ENCODE assay signal across 9 cellular contexts in the genomic region with DNA sequence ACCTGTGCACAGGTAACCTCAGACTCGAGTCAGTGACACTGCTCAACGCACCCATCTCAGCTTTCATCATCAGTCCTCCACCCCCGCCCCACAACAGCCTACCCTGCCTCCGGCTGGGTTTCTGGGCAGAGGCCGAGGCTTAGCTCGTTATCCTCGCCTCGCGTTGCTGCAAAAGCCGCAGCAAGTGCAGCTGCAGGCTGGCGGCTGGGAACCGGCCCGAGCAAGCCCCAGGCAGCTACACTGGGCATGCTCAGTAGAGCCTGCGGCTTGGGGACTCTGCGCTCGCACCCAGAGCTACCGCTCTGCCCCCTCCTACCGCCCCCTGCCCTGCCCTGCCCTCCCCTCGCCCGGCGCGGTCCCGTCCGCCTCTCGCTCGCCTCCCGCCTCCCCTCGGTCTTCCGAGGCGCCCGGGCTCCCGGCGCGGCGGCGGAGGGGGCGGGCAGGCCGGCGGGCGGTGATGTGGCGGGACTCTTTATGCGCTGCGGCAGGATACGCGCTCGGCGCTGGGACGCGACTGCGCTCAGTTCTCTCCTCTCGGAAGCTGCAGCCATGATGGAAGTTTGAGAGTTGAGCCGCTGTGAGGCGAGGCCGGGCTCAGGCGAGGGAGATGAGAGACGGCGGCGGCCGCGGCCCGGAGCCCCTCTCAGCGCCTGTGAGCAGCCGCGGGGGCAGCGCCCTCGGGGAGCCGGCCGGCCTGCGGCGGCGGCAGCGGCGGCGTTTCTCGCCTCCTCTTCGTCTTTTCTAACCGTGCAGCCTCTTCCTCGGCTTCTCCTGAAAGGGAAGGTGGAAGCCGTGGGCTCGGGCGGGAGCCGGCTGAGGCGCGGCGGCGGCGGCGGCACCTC. TPM values are rescaled to one million over a fixed set of nuclear protein-coding genes. Genes with fewer than 3 reads are reported as not detected.
A peak's percentile ranks its signal among the peaks of the same experiment; 100 is the strongest.
DNase-seq lines count a peak whose midpoint lies in the region; ATAC-seq, FAIRE-seq and TF ChIP-seq lines count a peak whose summit lies in the region.
"Had no signal": no experiment of that assay in that cellular context is flagged by ENCODE, and none has a peak within 500 bp of the region (broad histone marks: within the 10 kb centered on the region; RNA-seq: fewer than 3 reads in every experiment).

Gene KLLN (minus strand): TSS at position 432 of the 842 bp plus-strand sequence. CDS start 1,046 bp downstream, outside the sequence.
Gene PTEN (plus strand): TSS at position 524 of the 842 bp plus-strand sequence. CDS start 845 bp downstream, outside the sequence.

- H3K79me2 ChIP-seq in endothelial cell of umbilical vein (ENCODE audit: control insufficient read depth, insufficient read depth, low read length): peaks cover 43% of the 10 kb centered on the region

- TF ChIP-seq POLR2A in endothelial cell of umbilical vein (IDR thresholded peaks at IDR 0.05; ENCODE audit: low read depth, low read length): peak; percentile 67

- peak within 1 kb of the TSS; percentile 95 to 99 (median 97) for H3K27ac Mint-ChIP-seq in CD4-positive, alpha-beta memory T cell

- H3K27ac ChIP-seq in CD4-positive, alpha-beta memory T cell (ENCODE audit: low read depth, low read length): peak within 1 kb of the TSS; percentile 69
- peak within 1 kb of the TSS; percentile 6 for H3K27ac ChIP-seq in endothelial cell of umbilical vein (ENCODE audit: insufficient read depth, low read depth, low read length)

- H3K9me1 ChIP-seq in endothelial cell of umbilical vein (replicated peaks; ENCODE audit: control insufficient read depth, extremely low read depth, insufficient read depth, low read length): no peaks in the 10 kb centered on the region

- BruUV-seq in endothelial cell of umbilical vein (replicated peaks; lab: Mats Ljungman, UMichigan): no TSS peak

- no peaks in the 10 kb centered on the region for H3K9me3 ChIP-seq in CD4-positive, alpha-beta memory T cell (ENCODE audit: control insufficient read depth in 1 of 2, low read length in 2 of 2)
- H3K9me3 ChIP-seq in NT2/D1 (ENCODE audit: insufficient read depth, low read length) (no peaks in the 10 kb centered on the region), endothelial cell of umbilical vein (replicated peaks; ENCODE audit: control insufficient read depth, insufficient read depth, low read length) (no peaks in the 10 kb centered on the region)

- no peak for TF ChIP-seq CTCF in endothelial cell of umbilical vein (IDR thresholded peaks at IDR 0.05; ENCODE audit: extremely low read depth in 1 of 2, insufficient read depth in 1 of 2, low read depth in 1 of 2, low read length in 2 of 2)

- peak; percentile 43 for ATAC-seq in GM19463 (IDR thresholded peaks at IDR 0.05; ENCODE audit: unreplicated experiment)

- H3K9ac ChIP-seq in NT2/D1 (ENCODE audit: insufficient read length, low read depth) (peak within 1 kb of the TSS; percentile 92), endothelial cell of umbilical vein (replicated peaks; ENCODE audit: extremely low read depth, insufficient read depth, low read length) (peak within 1 kb of the TSS; percentile 86)

- FAIRE-seq in endothelial cell of umbilical vein (lab: Jason Lieb, UNC): peak; percentile 38
- FAIRE-seq: colon had no signal

- CTCF ChIA-PET in CD4-positive, alpha-beta memory T cell (lab: Charles Lee; ENCODE audit: partially characterized antibody): interaction anchor here (0.9 to 10.6 kb wide), 12 partner anchors 9 to 720 kb away, joined by 3 to 225 read pairs (median 10); partner anchors contain the start of genes ATAD1 and RNLS
- CTCF ChIA-PET in endothelial cell of umbilical vein (lab: Charles Lee): interaction anchor here (1.1 to 10.2 kb wide), 9 partner anchors 11 to 690 kb away, joined by 3 to 178 read pairs (median 4); partner anchors contain the start of gene ATAD1

- peak within 1 kb of the TSS; percentile 95 to 99 (median 98) for H3K4me3 Mint-ChIP-seq in CD4-positive, alpha-beta memory T cell

- no peaks in the 10 kb centered on the region for H3K36me3 ChIP-seq in CD4-positive, alpha-beta memory T cell (ENCODE audit: insufficient read depth, low read length)
- H3K36me3 ChIP-seq in NT2/D1 (ENCODE audit: insufficient read depth, insufficient read length, low read length) (no peaks in the 10 kb centered on the region), endothelial cell of umbilical vein (ENCODE audit: control insufficient read depth in 2 of 2, extremely low read depth in 1 of 2, insufficient read depth in 2 of 2, low read length in 2 of 2) (no peaks in the 10 kb centered on the region)

- H4K20me1 ChIP-seq in endothelial cell of umbilical vein (replicated peaks; ENCODE audit: control insufficient read depth, extremely low read depth, insufficient read depth, low read length): peaks cover 3% of the 10 kb centered on the region

- peaks cover under 1 to 39% of the 10 kb centered on the region in 2 donors for H3K36me3 Mint-ChIP-seq in CD4-positive, alpha-beta memory T cell

- peak within 1 kb of the TSS; percentile 99 for H3K4me2 ChIP-seq in endothelial cell of umbilical vein (ENCODE audit: insufficient read depth, low read length)

- H3K9me3 Mint-ChIP-seq in CD4-positive, alpha-beta memory T cell: peaks cover 0 to 2% (median 0%) of the 10 kb centered on the region in 8 donors

- H3K4me3 ChIP-seq in CD4-positive, alpha-beta memory T cell (ENCODE audit: low read length in 2 of 2): peak within 1 kb of the TSS; percentile 91 to 95
- H3K4me3 ChIP-seq in NT2/D1 (ENCODE audit: insufficient read length, low read depth): peak within 1 kb of the TSS; percentile 85
- H3K4me3 ChIP-seq in endothelial cell of umbilical vein (replicated peaks in 1 of 3; ENCODE audit: insufficient read depth in 1 of 3, low read depth in 1 of 3, low read length in 3 of 3): peak within 1 kb of the TSS; percentile 50 to 99 (median 93)

- no peaks in the 10 kb centered on the region for H3K27me3 ChIP-seq in CD4-positive, alpha-beta memory T cell (ENCODE audit: insufficient read depth, low read length)
- no peaks in the 10 kb centered on the region for H3K27me3 ChIP-seq in NT2/D1 (ENCODE audit: insufficient read depth, insufficient read length)
- no peaks in the 10 kb centered on the region for H3K27me3 ChIP-seq in endothelial cell of umbilical vein (ENCODE audit: control insufficient read depth in 2 of 2, insufficient read depth in 2 of 2, low read length in 2 of 2)

- H3K4me1 ChIP-seq in CD4-positive, alpha-beta memory T cell (ENCODE audit: insufficient read depth, low read length): peaks cover 45% of the 10 kb centered on the region
- H3K4me1 ChIP-seq in NT2/D1 (ENCODE audit: insufficient read depth, insufficient read length): no peaks in the 10 kb centered on the region
- H3K4me1 ChIP-seq in endothelial cell of umbilical vein (ENCODE audit: control insufficient read depth, extremely low read depth, insufficient read depth, low read length): peaks cover 15% of the 10 kb centered on the region

- intact Hi-C loops in CD4-positive, alpha-beta memory T cell (cut with micrococcal nuclease): loop anchor here (2.0 to 10.0 kb wide), 10 partner anchors 54 to 1837 kb away; partner anchors contain the start of genes GLUD1 and KIF20B
- intact Hi-C loops in endothelial cell of umbilical vein (cut with micrococcal nuclease): loop anchor here (1.0 to 10.0 kb wide), 5 partner anchors 63 to 381 kb away; no protein-coding TSS in a partner anchor

- H2AFZ ChIP-seq in endothelial cell of umbilical vein (ENCODE audit: low read depth, low read length): peak within 1 kb of the TSS; percentile 86

- POLR2A ChIA-PET in CD4-positive, alpha-beta memory T cell (lab: Charles Lee; ENCODE audit: partially characterized antibody): interaction anchor here (0.6 to 7.7 kb wide), 37 partner anchors 10 to 1438 kb away, joined by 3 to 158 read pairs (median 5); partner anchors contain the start of genes ATAD1, FAS, IFIT2 and RNLS
- POLR2A ChIA-PET in endothelial cell of umbilical vein (lab: Charles Lee): interaction anchor here (1.5 to 4.0 kb wide), 3 partner anchors 55 to 526 kb away, joined by 3 to 17 read pairs (median 5); no protein-coding TSS in a partner anchor

- dilution Hi-C loops in endothelial cell of umbilical vein (cut with MboI; ENCODE audit: extremely low pct_ligation_motif_present, low sequenced_read_pairs): loop anchor here (25.0 kb wide), 1 partner anchor 699 kb away; no protein-coding TSS in a partner anchor

- peaks cover 28 to 68% (median 39%) of the 10 kb centered on the region in 4 donors for H3K4me1 Mint-ChIP-seq in CD4-positive, alpha-beta memory T cell

- H3K27me3 Mint-ChIP-seq in CD4-positive, alpha-beta memory T cell: peaks cover 0 to 3% of the 10 kb centered on the region in 2 donors

- DNase-seq in CD4-positive, alpha-beta memory T cell: peak; percentile 81 to 85 (median 84)
- DNase-seq in HUDEP-2 (lab: John Stamatoyannopoulos, UW; ENCODE audit: unreplicated experiment in 76 of 76): peak in 74 of 76 experiments; percentile 30 to 88 (median 76)
- peak; percentile 73 for DNase-seq in NT2/D1 (ENCODE audit: low read depth, low spot score)
- peak; percentile 67 for DNase-seq in activated T-cell treated with anti-CD3 and anti-CD28 coated beads for 1 hour (ENCODE audit: low read depth)
- peak; percentile 89 for DNase-seq in endothelial cell of umbilical vein (ENCODE audit: low read depth, low spot score)
- peak; percentile 85 for DNase-seq in middle frontal gyrus (ENCODE audit: extremely low spot score, low spot score)
- DNase-seq in stimulated activated CD8-positive, alpha-beta memory T cell treated with anti-CD3 and anti-CD28 coated beads, Interleukin-15, amount 100 ng/mL, for 4 hours (ENCODE audit: low read depth in 2 of 2): peak; percentile 51 to 70

RNA-seq across cellular contexts. Expression of gene KLLN, which starts in this region (rescaled TPM):
- 1 to 10 TPM; 1.0 to 1.3 TPM for total RNA-seq in CD4-positive, alpha-beta memory T cell
- under 1 TPM in 1 of 2 donors, not detected in 1; 0.09 TPM for polyA plus RNA-seq in CD4-positive, alpha-beta memory T cell
- 0.21 and 0.31 TPM in 2 replicates for total RNA-seq in endothelial cell of umbilical vein
- polyA plus RNA-seq in endothelial cell of umbilical vein: 0.14 and 0.18 TPM in 2 replicates
- 0.17 and 0.20 TPM in 2 replicates for polyA plus RNA-seq in endothelial cell of umbilical vein (2011; cell fraction: cytosol; rRNA removed)
- polyA plus RNA-seq in endothelial cell of umbilical vein (2011; cell fraction: nucleus; rRNA removed): 0.13 and 0.22 TPM in 2 replicates
- 0.16 and 0.21 TPM in 2 replicates for polyA plus RNA-seq in endothelial cell of umbilical vein (2012)
- 0.32 and 0.38 TPM in 2 replicates for polyA minus RNA-seq in endothelial cell of umbilical vein
- polyA minus RNA-seq in endothelial cell of umbilical vein (2011; cell fraction: cytosol; rRNA and poly(A)+ RNA removed): 2.3 TPM
- polyA minus RNA-seq in endothelial cell of umbilical vein (2011; cell fraction: nucleus; rRNA and poly(A)+ RNA removed): 0.34 and 0.53 TPM in 2 replicates

RNA-seq across cellular contexts. Expression of gene PTEN, which starts in this region (rescaled TPM):
- total RNA-seq in CD4-positive, alpha-beta memory T cell: 10 to 100 TPM; 78.7 to 84.8 TPM
- 10 to 100 TPM; 25.1 to 36.9 TPM for polyA plus RNA-seq in CD4-positive, alpha-beta memory T cell
- 75.3 and 76.9 TPM in 2 replicates for total RNA-seq in endothelial cell of umbilical vein
- 6.7 and 8.0 TPM in 2 replicates for polyA plus RNA-seq in endothelial cell of umbilical vein
- 19.3 and 21.5 TPM in 2 replicates for polyA plus RNA-seq in endothelial cell of umbilical vein (2011; cell fraction: cytosol; rRNA removed)
- 30.8 and 38.3 TPM in 2 replicates for polyA plus RNA-seq in endothelial cell of umbilical vein (2011; cell fraction: nucleus; rRNA removed)
- polyA plus RNA-seq in endothelial cell of umbilical vein (2012): 54.9 and 57.4 TPM in 2 replicates
- polyA minus RNA-seq in endothelial cell of umbilical vein: 50.5 and 53.5 TPM in 2 replicates
- 181 TPM for polyA minus RNA-seq in endothelial cell of umbilical vein (2011; cell fraction: cytosol; rRNA and poly(A)+ RNA removed)
- 132 and 167 TPM in 2 replicates for polyA minus RNA-seq in endothelial cell of umbilical vein (2011; cell fraction: nucleus; rRNA and poly(A)+ RNA removed)

Comparison
In these comparisons a context has a peak if more than half of its experiments do, and no peak if none do; other contexts are left out.
1. Peak in every context shown above with its lines: DNase-seq, ATAC-seq, H3K4me3 ChIP-seq and H3K27ac ChIP-seq.